Comparison of ENCODE assay signal across 17 cellular contexts in the genomic region with DNA sequence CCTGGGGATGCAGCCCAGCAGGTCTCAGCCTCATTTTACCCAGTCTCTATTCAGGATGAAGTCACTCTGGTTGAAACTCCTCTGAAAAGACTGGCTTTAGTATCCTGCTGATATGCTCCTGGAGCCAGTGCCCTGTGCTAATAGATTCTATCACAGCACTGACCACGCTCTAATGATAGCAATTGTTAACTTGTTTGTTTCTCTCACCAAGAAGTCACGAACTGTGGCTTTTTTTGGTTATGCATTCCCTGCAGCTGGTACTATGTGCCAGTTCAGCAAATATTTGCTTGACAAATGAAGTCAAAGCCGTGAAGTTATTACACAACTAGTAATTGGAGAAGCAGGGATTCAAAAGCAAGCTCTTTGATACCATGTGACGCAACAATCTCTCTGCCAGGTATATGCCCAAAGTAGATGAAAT.
A peak's percentile ranks its signal among the peaks of the same experiment; 100 is the strongest.
DNase-seq lines count a peak whose midpoint lies in the region; ATAC-seq and TF ChIP-seq lines count a peak whose summit lies in the region.
"Had no signal": no experiment of that assay in that cellular context is flagged by ENCODE, and none has a peak within 500 bp of the region (broad histone marks: within the 10 kb centered on the region; RNA-seq: fewer than 3 reads in every experiment).

No MANE protein-coding gene starts in this region.

- H3K4me1 ChIP-seq in stomach, result peaks cover 0 to 15% (median 3%) of the 10 kb centered on the region in 4 donors
- no peaks in the 10 kb centered on the region for H3K4me1 ChIP-seq in CD8-positive, alpha-beta T cell (ENCODE audit: insufficient read depth, low read length)
- H3K4me1 ChIP-seq: heart right ventricle, psoas muscle, tibial nerve had no signal

- H3K9me3 Mint-ChIP-seq in CD8-positive, alpha-beta T cell, result peaks cover 10% of the 10 kb centered on the region

- no peaks in the 10 kb centered on the region for H3K9me3 ChIP-seq in stomach
- no peaks in the 10 kb centered on the region for H3K9me3 ChIP-seq in CD8-positive, alpha-beta T cell (ENCODE audit: low read length)
- H3K9me3 ChIP-seq: heart right ventricle, psoas muscle, SK-N-SH, tibial nerve had no signal

- TF ChIP-seq EP300 in stomach (IDR thresholded peaks at IDR 0.05), result no peak

- H3K27me3 ChIP-seq in stomach, result no peaks in the 10 kb centered on the region
- H3K27me3 ChIP-seq in CD8-positive, alpha-beta T cell (ENCODE audit: insufficient read depth, low read length), result no peaks in the 10 kb centered on the region
- H3K27me3 ChIP-seq: heart right ventricle, tibial nerve had no signal

- H3K4me1 Mint-ChIP-seq in CD8-positive, alpha-beta T cell (ENCODE audit: low read depth), result no peaks in the 10 kb centered on the region
- H3K4me1 Mint-ChIP-seq: activated CD4-positive, alpha-beta memory T cell treated with anti-CD3 and anti-CD28 coated beads, Interleukin-2, amount 10 ng/mL, durations not matched to agents 7 days and 5 days; activated T-helper 17 cell treated with anti-CD3 and anti-CD28 coated beads, Interleukin-2, amount 50 U/mL, for 72 hours had no signal

- H3K27ac Mint-ChIP-seq in CD8-positive, alpha-beta T cell, result no peak overlapping the region
- H3K27ac Mint-ChIP-seq: activated CD4-positive, alpha-beta memory T cell treated with anti-CD3 and anti-CD28 coated beads, Interleukin-2, amount 10 ng/mL, durations not matched to agents 7 days and 5 days; activated T-helper 17 cell treated with anti-CD3 and anti-CD28 coated beads, Interleukin-2, amount 50 U/mL, for 72 hours had no signal

- H3K4me3 Mint-ChIP-seq in CD8-positive, alpha-beta T cell, result no peak overlapping the region
- H3K4me3 Mint-ChIP-seq: activated CD4-positive, alpha-beta memory T cell treated with anti-CD3 and anti-CD28 coated beads, Interleukin-2, amount 10 ng/mL, durations not matched to agents 7 days and 5 days; activated T-helper 17 cell treated with anti-CD3 and anti-CD28 coated beads, Interleukin-2, amount 50 U/mL, for 72 hours had no signal

- H3K36me3 ChIP-seq in stomach, result no peaks in the 10 kb centered on the region
- H3K36me3 ChIP-seq in CD8-positive, alpha-beta T cell (ENCODE audit: insufficient read depth, low read length), result no peaks in the 10 kb centered on the region
- H3K36me3 ChIP-seq: heart right ventricle, tibial nerve had no signal

- WGBS in stomach, 5 donors, result 28 to 55% (median 41%) methylated on average over 4 of the region's 4 CpGs

- TF ChIP-seq POLR2A in stomach (IDR thresholded peaks at IDR 0.05), result no peak

- no peak overlapping the region for H3K27ac ChIP-seq in epithelial cell of prostate
- H3K27ac ChIP-seq in stomach, result no peak overlapping the region
- H3K27ac ChIP-seq in CD8-positive, alpha-beta T cell (ENCODE audit: low read depth, low read length), result no peak overlapping the region
- H3K27ac ChIP-seq: coronary artery, heart right ventricle, psoas muscle, tibial nerve had no signal

- CTCF ChIA-PET in CD8-positive, alpha-beta T cell (lab: Charles Lee), result no interaction called here

- ATAC-seq in CD8-positive, alpha-beta T cell, result no peak
- no peak for ATAC-seq in GM21825 (IDR thresholded peaks at IDR 0.05; ENCODE audit: unreplicated experiment)
- ATAC-seq: activated T-helper 17 cell treated with anti-CD3 and anti-CD28 coated beads, Interleukin-2, amount 50 U/mL, for 72 hours; esophagus mucosa; heart right ventricle; psoas muscle had no signal

- no peak overlapping the region for H3K4me3 ChIP-seq in stomach
- H3K4me3 ChIP-seq in CD8-positive, alpha-beta T cell (ENCODE audit: low read depth, low read length), result no peak overlapping the region
- H3K4me3 ChIP-seq: coronary artery, heart right ventricle, psoas muscle, tibial nerve had no signal

- H3K36me3 Mint-ChIP-seq in CD8-positive, alpha-beta T cell, result no peaks in the 10 kb centered on the region

- POLR2A ChIA-PET in CD8-positive, alpha-beta T cell (lab: Charles Lee), result no interaction called here

- DNase-seq in NCI-H2171 treated with DMSO at 0.1 percent for 48 hours (lab: John Stamatoyannopoulos, UW) (peak; percentile 43), NCI-H2171 (lab: John Stamatoyannopoulos, UW) (no peak), NCI-H345 treated with DMSO at 0.1 percent for 48 hours (lab: John Stamatoyannopoulos, UW; ENCODE audit: unreplicated experiment) (peak; percentile 66), epithelial cell of prostate (ENCODE audit: low read depth, low spot score) (peak; percentile 33), stomach (peak; percentile 33), A172 (ENCODE audit: low spot score) (no peak)
- DNase-seq in CD8-positive, alpha-beta T cell, result no peak
- DNase-seq: 8988T; activated CD4-positive, alpha-beta memory T cell treated with anti-CD3 and anti-CD28 coated beads, Interleukin-2, amount 10 ng/mL, durations not matched to agents 7 days and 5 days; heart right ventricle; psoas muscle; SK-N-SH had no signal

- no peak for TF ChIP-seq CTCF in stomach (IDR thresholded peaks at IDR 0.05)
- TF ChIP-seq CTCF in CD8-positive, alpha-beta T cell (IDR thresholded peaks at IDR 0.05), result no peak

- no peaks in the 10 kb centered on the region for H3K27me3 Mint-ChIP-seq in CD8-positive, alpha-beta T cell (ENCODE audit: low read depth)
- H3K27me3 Mint-ChIP-seq: activated CD4-positive, alpha-beta memory T cell treated with anti-CD3 and anti-CD28 coated beads, Interleukin-2, amount 10 ng/mL, durations not matched to agents 7 days and 5 days; activated T-helper 17 cell treated with anti-CD3 and anti-CD28 coated beads, Interleukin-2, amount 50 U/mL, for 72 hours had no signal

- intact Hi-C loops in stomach (cut with DNase I; ENCODE audit: low total_unique reads), result no loop called here
- intact Hi-C loops in CD8-positive, alpha-beta T cell (cut with DNase I, micrococcal nuclease), result no loop called here

Comparison
In these comparisons a context has a peak if more than half of its experiments do, and no peak if none do; other contexts are left out.
1. DNase-seq: peak in NCI-H2171 treated with DMSO at 0.1 percent for 48 hours (single experiment), NCI-H345 treated with DMSO at 0.1 percent for 48 hours (single experiment), epithelial cell of prostate (single experiment) and stomach (single experiment); none in NCI-H2171 (single experiment), CD8-positive, alpha-beta T cell (0 of 7) and A172 (single experiment).